ENCODE assay signal across 8 cellular contexts in the genomic region with DNA sequence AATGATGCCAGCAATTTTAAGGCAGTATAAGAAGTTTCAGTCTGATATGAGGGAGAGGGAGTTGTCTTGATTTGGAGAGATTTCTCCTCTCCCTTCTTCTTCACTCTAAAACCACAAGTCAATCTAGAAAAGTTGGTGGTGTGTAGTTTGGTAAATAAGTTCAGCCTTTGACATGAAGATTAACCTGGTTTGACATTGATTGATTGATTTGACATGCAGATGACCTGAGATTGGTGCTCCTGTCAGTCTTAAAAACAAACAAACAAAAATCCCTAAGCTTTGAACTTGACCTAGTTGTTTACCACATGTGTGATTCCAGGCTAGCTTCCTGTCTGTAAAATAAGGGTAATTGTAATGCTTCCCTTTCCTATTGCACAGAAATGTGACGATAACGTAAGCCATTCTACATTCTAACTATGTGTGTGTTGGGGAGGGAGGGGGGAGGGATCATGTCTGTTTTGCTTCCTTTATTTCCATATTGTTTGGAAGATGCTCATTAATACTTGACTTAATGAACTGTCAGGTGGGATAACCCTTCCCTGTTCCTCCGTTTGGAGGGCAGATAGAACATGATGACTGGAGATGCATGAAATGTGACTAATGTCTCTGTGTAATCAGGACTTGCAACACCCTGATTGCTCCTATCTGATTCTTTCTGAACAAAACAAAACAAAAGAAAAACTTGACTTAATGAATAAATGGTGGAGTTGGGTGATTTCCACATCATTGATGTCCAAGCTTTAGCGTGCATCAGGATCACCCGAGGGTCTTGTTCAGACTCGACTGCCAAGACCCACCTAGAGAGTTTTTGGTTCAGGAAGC.
DNase-seq lines count a peak whose midpoint lies in the region; ATAC-seq and TF ChIP-seq lines count a peak whose summit lies in the region.

No MANE protein-coding gene starts in this region.

- H3K4me3 ChIP-seq in BLaER1 (no peak overlapping the region), brain microvascular endothelial cell (ENCODE audit: low read depth, low read length) (peak overlapping the region; percentile 9), H7 (ENCODE audit: insufficient read depth, low read depth, low read length) (no peak overlapping the region), right cardiac atrium (ENCODE audit: low read length) (no peak overlapping the region)

- peaks cover 56% of the 10 kb centered on the region for H3K4me1 ChIP-seq in BLaER1
- H3K4me1 ChIP-seq in right cardiac atrium (ENCODE audit: control insufficient read depth, insufficient read depth, low read length) = no peaks in the 10 kb centered on the region

- intact Hi-C loops in right cardiac atrium (cut with DNase I) = loop anchor here (2.0 to 10.0 kb wide), 6 partner anchors 54 to 181 kb away; no protein-coding TSS in a partner anchor

- no peak for ATAC-seq in right cardiac atrium

- H3K36me3 ChIP-seq in BLaER1 (no peaks in the 10 kb centered on the region), brain microvascular endothelial cell (replicated peaks) (no peaks in the 10 kb centered on the region), H7 (replicated peaks; ENCODE audit: control insufficient read depth, insufficient read depth, low read length) (no peaks in the 10 kb centered on the region)

- in situ Hi-C loops in brain microvascular endothelial cell (cut with HindIII; ENCODE audit: low pct_ligation_motif_present, low sequenced_read_pairs) = no loop called here

- H3K4me2 ChIP-seq in BLaER1 = peak overlapping the region; percentile 70

- H3K9me3 ChIP-seq in BLaER1 (peaks cover 16% of the 10 kb centered on the region), right cardiac atrium (ENCODE audit: control insufficient read depth, low read length) (no peaks in the 10 kb centered on the region)

- H3K9ac ChIP-seq in BLaER1 = no peak overlapping the region

- TF ChIP-seq CTCF in brain microvascular endothelial cell (IDR thresholded peaks at IDR 0.05; ENCODE audit: low read depth, low read length, missing control alignments) = no peak

- H3K27me3 ChIP-seq in BLaER1 = no peaks in the 10 kb centered on the region
- H3K27me3 ChIP-seq in brain microvascular endothelial cell (replicated peaks) = no peaks in the 10 kb centered on the region
- peaks cover 13% of the 10 kb centered on the region for H3K27me3 ChIP-seq in H7 (ENCODE audit: control insufficient read depth, insufficient read depth, low read length)
- H3K27me3 ChIP-seq in right cardiac atrium (ENCODE audit: control insufficient read depth, insufficient read depth) = no peaks in the 10 kb centered on the region

- H3K27ac ChIP-seq in BLaER1 (peak overlapping the region; percentile 1), brain microvascular endothelial cell (no peak overlapping the region), right cardiac atrium (ENCODE audit: low read length) (no peak overlapping the region)

- 16% methylated on average over 6 of the region's 6 CpGs for WGBS in right cardiac atrium

- DNase-seq in M059J (ENCODE audit: low read depth) (peak; percentile 56), brain microvascular endothelial cell (no peak), myocyte (ENCODE audit: low read depth) (peak; percentile 17), NCI-H187 treated with DMSO at 0.1 percent for 48 hours (lab: John Stamatoyannopoulos, UW) (no peak), H7 (no peak), NCI-H1694 (lab: John Stamatoyannopoulos, UW) (no peak), right cardiac atrium (no peak)

- no peaks in the 10 kb centered on the region for H4K20me1 ChIP-seq in BLaER1

Comparison
In these comparisons a context has a peak if more than half of its experiments do, and no peak if none do; other contexts are left out.
1. DNase-seq: peak in M059J (single experiment) and myocyte (single experiment); none in brain microvascular endothelial cell (single experiment), NCI-H187 treated with DMSO at 0.1 percent for 48 hours (single experiment), H7 (single experiment), NCI-H1694 (single experiment) and right cardiac atrium (0 of 3).